In genomic region chr3:171646357-171647133, GRCh38 we compare ENCODE assay signal across 9 cellular contexts.
DNase-seq lines count a peak whose midpoint lies in the region; ATAC-seq and TF ChIP-seq lines count a peak whose summit lies in the region.
"Had no signal": no experiment of that assay in that cellular context is flagged by ENCODE, and none has a peak within 500 bp of the region (broad histone marks: within the 10 kb centered on the region; RNA-seq: fewer than 3 reads in every experiment).

No MANE protein-coding gene starts in this region.

- peak; percentile 30 to 79 (median 31) for DNase-seq in NCI-H1417 (lab: John Stamatoyannopoulos, UW)
- no peak for DNase-seq in NCI-H1417 treated with DMSO at 0.1 percent for 48 hours (lab: John Stamatoyannopoulos, UW)
- peak; percentile 32 for DNase-seq in SK-N-DZ (ENCODE audit: low spot score)
- DNase-seq in fibroblast of villous mesenchyme (ENCODE audit: low read depth): peak; percentile 75
- no peak for DNase-seq in stimulated activated CD4-positive, alpha-beta T cell treated with anti-CD3 and anti-CD28 coated beads, Interleukin-2, amount 100 ng/mL, for 24 hours

- no peak overlapping the region for H3K9ac ChIP-seq in parathyroid adenoma
- H3K9ac ChIP-seq: BLaER1 treated with 17β-estradiol and CSF1 and Interleukin-3, amounts not matched to agents 10 nM and 100 nM had no signal

- no peak for ATAC-seq in HG02571 (IDR thresholded peaks at IDR 0.05; ENCODE audit: unreplicated experiment)

- H3K4me3 ChIP-seq in fibroblast of villous mesenchyme (ENCODE audit: low read depth, low read length): no peak overlapping the region
- H3K4me3 ChIP-seq in parathyroid adenoma (ENCODE audit: low read depth, low read length): no peak overlapping the region
- H3K4me3 ChIP-seq: BLaER1 treated with 17β-estradiol and CSF1 and Interleukin-3, amounts not matched to agents 10 nM and 100 nM had no signal

- no peaks in the 10 kb centered on the region for H3K4me1 ChIP-seq in parathyroid adenoma

- no peaks in the 10 kb centered on the region for H3K36me3 ChIP-seq in parathyroid adenoma (ENCODE audit: control insufficient read depth, insufficient read depth, low read length)

- H3K27ac ChIP-seq in parathyroid adenoma: no peak overlapping the region
- H3K27ac ChIP-seq: BLaER1 treated with 17β-estradiol and CSF1 and Interleukin-3, amounts not matched to agents 10 nM and 100 nM had no signal

- TF ChIP-seq CTCF in LNCAP (IDR thresholded peaks at IDR 0.05): peak; percentile 75
- TF ChIP-seq CTCF in fibroblast of villous mesenchyme (IDR thresholded peaks at IDR 0.05; ENCODE audit: insufficient read depth, low read depth, low read length): peak; percentile 64
- TF ChIP-seq CTCF in parathyroid adenoma (IDR thresholded peaks at IDR 0.05): peak; percentile 61

- no peaks in the 10 kb centered on the region for H3K27me3 ChIP-seq in parathyroid adenoma (ENCODE audit: control insufficient read depth, insufficient read depth, low read length)
- H3K27me3 ChIP-seq: BLaER1 treated with 17β-estradiol and CSF1 and Interleukin-3, amounts not matched to agents 10 nM and 100 nM had no signal

- no peak overlapping the region for H2AFZ ChIP-seq in parathyroid adenoma

- H3K9me3 ChIP-seq in parathyroid adenoma (ENCODE audit: control insufficient read depth, low read length): no peaks in the 10 kb centered on the region

- H3K79me2 ChIP-seq in parathyroid adenoma: no peaks in the 10 kb centered on the region

- H3K4me2 ChIP-seq in parathyroid adenoma (ENCODE audit: low read length): no peak overlapping the region
- H3K4me2 ChIP-seq: BLaER1 treated with 17β-estradiol and CSF1 and Interleukin-3, amounts not matched to agents 10 nM and 100 nM had no signal

Comparison
In these comparisons a context has a peak if more than half of its experiments do, and no peak if none do; other contexts are left out.
1. DNase-seq: peak in NCI-H1417 (3 of 3), SK-N-DZ (single experiment) and fibroblast of villous mesenchyme (single experiment); none in NCI-H1417 treated with DMSO at 0.1 percent for 48 hours (single experiment) and stimulated activated CD4-positive, alpha-beta T cell treated with anti-CD3 and anti-CD28 coated beads, Interleukin-2, amount 100 ng/mL, for 24 hours (0 of 2).
2. Peak in every context shown above with its lines, with median percentiles within 50 percentile points of each other: CTCF ChIP-seq.